Comparison of ENCODE assay signal across 1 cellular context in genomic region chr16:69378036-69378435, GRCh38.
A peak's percentile ranks its signal among the peaks of the same experiment; 100 is the strongest.
TF ChIP-seq lines count a peak whose summit lies in the region.

No MANE protein-coding gene starts in this region.

TF ChIP-seq in GM12878, 131 proteins besides CTCF, POLR2A, EP300 and RAD21:
- TF ChIP-seq ZNF217 (IDR thresholded peaks at IDR 0.05) (no peak), POLR2AphosphoS5 (IDR thresholded peaks at IDR 0.05; ENCODE audit: low read length) (0 out of 2 replicates have a peak, but pooled peaks have one; percentile 21), RFX5 (IDR thresholded peaks at IDR 0.05; ENCODE audit: low read depth, low read length) (no peak), MYB (IDR thresholded peaks at IDR 0.05; ENCODE audit: borderline replicate concordance, low read depth, low read length) (no peak), SUPT20H (IDR thresholded peaks at IDR 0.05; ENCODE audit: borderline replicate concordance, control insufficient read depth, low read depth, low read length) (no peak), MXI1 (IDR thresholded peaks at IDR 0.05; ENCODE audit: low read depth, low read length) (no peak), E4F1 (IDR thresholded peaks at IDR 0.05; ENCODE audit: borderline replicate concordance, partially characterized antibody) (no peak)
TF ChIP-seq in GM12878: peak in this region for 1.
